19 cellular contexts compared by ENCODE assay signal in the genomic region with DNA sequence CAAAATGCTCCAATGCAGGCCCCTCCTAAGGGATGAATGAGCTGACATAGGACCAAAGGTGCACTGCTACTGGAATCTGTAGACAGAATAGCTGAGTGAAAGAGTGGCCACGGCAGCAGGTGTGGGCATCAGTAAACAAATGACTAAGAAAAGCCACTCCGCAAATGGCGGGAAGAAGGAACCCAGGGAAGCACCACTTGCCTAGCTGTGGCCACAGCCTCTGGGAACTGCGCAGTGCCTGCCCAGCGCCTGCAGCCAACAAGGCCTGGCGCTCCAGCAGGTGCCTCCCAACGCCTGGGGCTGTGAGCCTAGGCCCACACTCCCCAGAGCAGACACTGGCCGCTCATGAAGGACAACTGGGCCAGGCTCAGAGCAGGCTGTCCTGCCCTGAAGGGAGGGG. TPM values are rescaled to one million over a fixed set of nuclear protein-coding genes. Genes with fewer than 3 reads are reported as not detected.
DNase-seq lines count a peak whose midpoint lies in the region; ATAC-seq and TF ChIP-seq lines count a peak whose summit lies in the region.
"Had no signal": no experiment of that assay in that cellular context is flagged by ENCODE, and none has a peak within 500 bp of the region (broad histone marks: within the 10 kb centered on the region; RNA-seq: fewer than 3 reads in every experiment).

No MANE protein-coding gene starts in this region.

- no peak overlapping the region for H3K18ac ChIP-seq in trophoblast cell (ENCODE audit: low read length)

- H3K23ac ChIP-seq in trophoblast cell (ENCODE audit: low read length): no peak overlapping the region

- H3K14ac ChIP-seq in trophoblast cell (ENCODE audit: low read length): no peak overlapping the region

- peaks cover 21% of the 10 kb centered on the region for H3K79me1 ChIP-seq in trophoblast cell (ENCODE audit: low read length)

- ATAC-seq in gastroesophageal sphincter: no peak
- ATAC-seq: Panc1 had no signal

- no peak overlapping the region for H3K9ac ChIP-seq in trophoblast cell (ENCODE audit: low read length)

- no peak overlapping the region for H4K12ac ChIP-seq in trophoblast cell (ENCODE audit: low read depth, low read length)

- no peak overlapping the region for H3K4me3 ChIP-seq in WERI-Rb-1 (ENCODE audit: low read depth, low read length)
- H3K4me3 ChIP-seq in trophoblast cell (ENCODE audit: low read depth, low read length): no peak overlapping the region
- H3K4me3 ChIP-seq in gastroesophageal sphincter: no peak overlapping the region

- no peak overlapping the region for H2AK5ac ChIP-seq in trophoblast cell (ENCODE audit: low read length)

- no peak for TF ChIP-seq POLR2A in gastroesophageal sphincter (IDR thresholded peaks at IDR 0.05)

- no peak for TF ChIP-seq EP300 in gastroesophageal sphincter (IDR thresholded peaks at IDR 0.05)

- peak; percentile 20 for DNase-seq in NCI-H345 (lab: John Stamatoyannopoulos, UW)
- no peak for DNase-seq in NCI-H345 treated with DMSO at 0.1 percent for 48 hours (lab: John Stamatoyannopoulos, UW; ENCODE audit: unreplicated experiment)
- DNase-seq in NCI-H146 treated with DMSO at 0.1 percent for 48 hours (lab: John Stamatoyannopoulos, UW; ENCODE audit: unreplicated experiment): peak; percentile 25
- DNase-seq in WERI-Rb-1: no peak
- peak; percentile 53 to 84 for DNase-seq in trophoblast cell
- no peak for DNase-seq in cerebellar cortex (ENCODE audit: low spot score)
- no peak for DNase-seq in NCI-H2171 (lab: John Stamatoyannopoulos, UW)
- DNase-seq: Caco-2, DMS79 treated with DMSO at 0.1 percent for 48 hours, GDM1, HCEC 1CT, MV-4-11, NCI-H1417 treated with DMSO at 0.1 percent for 48 hours, NCI-H2107, NCI-H524 treated with DMSO at 0.1 percent for 48 hours, Right ventricle myocardium superior had no signal

- TF ChIP-seq CTCF in WERI-Rb-1 (IDR thresholded peaks at IDR 0.05; ENCODE audit: low read depth, low read length) (no peak), gastroesophageal sphincter (IDR thresholded peaks at IDR 0.05) (no peak)

- no CpG with 5 or more reads among the region's 8 CpGs for WGBS in trophoblast cell (ENCODE audit: extremely low coverage, insufficient coverage, insufficient read length)
- 62 to 82% methylated on average over 3 to 5 of the region's 8 CpGs for WGBS in gastroesophageal sphincter (ENCODE audit: low coverage in 1 of 2), 2 donors

- peaks cover 44 to 54% of the 10 kb centered on the region in 2 experiments for H3K4me1 ChIP-seq in trophoblast cell (ENCODE audit: control insufficient read depth in 1 of 2, insufficient read depth in 2 of 2, low read length in 2 of 2)
- no peaks in the 10 kb centered on the region for H3K4me1 ChIP-seq in gastroesophageal sphincter

- H3K36me3 ChIP-seq in WERI-Rb-1: peaks cover 8% of the 10 kb centered on the region
- peaks cover 0 to 2% of the 10 kb centered on the region in 2 experiments for H3K36me3 ChIP-seq in trophoblast cell (ENCODE audit: control insufficient read depth in 1 of 2, insufficient read depth in 2 of 2, low read length in 2 of 2)
- H3K36me3 ChIP-seq in gastroesophageal sphincter: peaks cover 0 to 22% of the 10 kb centered on the region in 2 donors

- H3K4ac ChIP-seq in trophoblast cell (ENCODE audit: low read depth, low read length): no peak overlapping the region

- H3K27ac ChIP-seq in WERI-Rb-1 (peak overlapping the region; percentile 87), trophoblast cell (ENCODE audit: low read depth, low read length) (no peak overlapping the region), gastroesophageal sphincter (no peak overlapping the region)
- H3K27ac ChIP-seq: C4-2B had no signal

- no peak overlapping the region for H2BK5ac ChIP-seq in trophoblast cell (ENCODE audit: low read depth, low read length, poor library complexity)

- H2BK120ac ChIP-seq in trophoblast cell (ENCODE audit: insufficient read depth, low read length, poor library complexity): no peak overlapping the region

- no peaks in the 10 kb centered on the region for H3K9me3 ChIP-seq in WERI-Rb-1 (ENCODE audit: severe bottlenecking)
- H3K9me3 ChIP-seq in trophoblast cell (ENCODE audit: insufficient read depth, low read depth, low read length): no peaks in the 10 kb centered on the region
- H3K9me3 ChIP-seq in gastroesophageal sphincter: no peaks in the 10 kb centered on the region
- H3K9me3 ChIP-seq: Caco-2 had no signal

- H3K27me3 ChIP-seq in WERI-Rb-1 (ENCODE audit: insufficient read depth, low read depth, severe bottlenecking) (no peaks in the 10 kb centered on the region), trophoblast cell (ENCODE audit: insufficient read depth, low read length) (no peaks in the 10 kb centered on the region), gastroesophageal sphincter (no peaks in the 10 kb centered on the region)

- no peak overlapping the region for H2AFZ ChIP-seq in trophoblast cell (ENCODE audit: insufficient read depth, low read length, poor library complexity)

- H4K91ac ChIP-seq in trophoblast cell (ENCODE audit: low read depth, low read length): no peak overlapping the region

- H2BK12ac ChIP-seq in trophoblast cell (ENCODE audit: low read length): no peak overlapping the region

- H4K8ac ChIP-seq in trophoblast cell (ENCODE audit: low read depth, low read length): no peak overlapping the region

- no peak overlapping the region for H3K4me2 ChIP-seq in trophoblast cell (ENCODE audit: low read length)

- H3K79me2 ChIP-seq in trophoblast cell (ENCODE audit: control insufficient read depth, insufficient read depth, low read length, poor library complexity): peaks cover 1% of the 10 kb centered on the region

RNA-seq across cellular contexts. Expression of a gene that starts 11.8 kb away (rescaled TPM):
- polyA plus RNA-seq in trophoblast cell (2013): 18.3 and 21.5 TPM in 2 replicates
- 10 to 100 TPM in 3 of 4 donors, 1 to 10 TPM in 1; 8.6 to 20.7 (median 17.5) TPM for total RNA-seq in gastroesophageal sphincter

Comparison
In these comparisons a context has a peak if more than half of its experiments do, and no peak if none do; other contexts are left out.
1. DNase-seq: peak in NCI-H345 (single experiment), NCI-H146 treated with DMSO at 0.1 percent for 48 hours (single experiment) and trophoblast cell (2 of 2); none in NCI-H345 treated with DMSO at 0.1 percent for 48 hours (single experiment), WERI-Rb-1 (single experiment), cerebellar cortex (single experiment) and NCI-H2171 (single experiment).